24 cellular contexts compared by ENCODE assay signal in the genomic region with DNA sequence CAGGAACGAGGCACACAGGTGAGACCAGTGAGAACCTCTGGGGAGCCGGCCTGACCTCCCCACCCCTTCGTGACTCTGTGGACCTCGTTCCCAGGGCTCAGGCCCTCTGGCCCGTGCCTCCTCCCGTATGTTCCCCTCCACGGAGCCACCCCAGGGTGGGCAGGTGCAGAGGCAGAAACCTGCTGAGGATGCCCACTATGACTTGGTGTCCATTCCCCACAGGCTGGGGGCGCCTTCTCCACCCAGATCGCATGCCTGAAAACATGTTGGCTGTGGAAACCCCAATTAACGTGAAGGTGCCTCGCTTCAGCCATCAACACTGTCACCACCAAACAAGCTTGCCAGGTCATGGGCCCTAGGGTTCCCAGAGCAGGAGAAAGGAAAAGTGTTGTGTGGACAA. TPM values are rescaled to one million over a fixed set of nuclear protein-coding genes. Genes with fewer than 3 reads are reported as not detected.
"Had no signal": no experiment of that assay in that cellular context is flagged by ENCODE, and none has a peak within 500 bp of the region (broad histone marks: within the 10 kb centered on the region; RNA-seq: fewer than 3 reads in every experiment).

No MANE protein-coding gene starts in this region.

- H3K4me3 ChIP-seq: adrenal gland, Peyer's patch, SJCRH30 had no signal

- ATAC-seq: activated CD4-positive, alpha-beta T cell treated with anti-CD3 and anti-CD28 coated beads for 36 hours; activated CD8-positive, alpha-beta T cell treated with anti-CD3 and anti-CD28 coated beads for 36 hours had no signal

- H3K4me1 ChIP-seq: adrenal gland had no signal

- H3K9me3 ChIP-seq: adrenal gland, Peyer's patch, SJCRH30 had no signal

- H3K27ac ChIP-seq: adrenal gland, Peyer's patch, RWPE1, SJCRH30 had no signal

- H3K9me3 Mint-ChIP-seq: activated CD8-positive, alpha-beta T cell treated with anti-CD3 and anti-CD28 coated beads for 36 hours; T-helper 1 cell treated with Interleukin-12 subunit alpha and Interleukin-12 subunit beta and Interleukin-4 antibody, amounts not matched to agents 30 μg/mL and 1 μg/mL, for 36 hours had no signal

- H3K27me3 ChIP-seq: adrenal gland, Peyer's patch, SJCRH30 had no signal

- H3K36me3 Mint-ChIP-seq: activated naive CD8-positive, alpha-beta T cell treated with anti-CD3 and anti-CD28 coated beads, Interleukin-2, amount 10 ng/mL, durations not matched to agents 7 days and 5 days had no signal

- H3K36me3 ChIP-seq: adrenal gland, Peyer's patch, SJCRH30 had no signal

- DNase-seq: activated CD4-positive, alpha-beta T cell treated with anti-CD3 and anti-CD28 coated beads for 36 hours; activated CD8-positive, alpha-beta memory T cell treated with anti-CD3 and anti-CD28 coated beads, Interleukin-2, amount 50 U/mL, for 4 hours; activated CD8-positive, alpha-beta T cell treated with anti-CD3 and anti-CD28 coated beads for 36 hours; activated naive CD4-positive, alpha-beta T cell treated with anti-CD3 and anti-CD28 coated beads, Interleukin-2, amount 50 U/mL, for 16 hours; activated naive CD8-positive, alpha-beta T cell treated with anti-CD3 and anti-CD28 coated beads, Interleukin-2, amount 10 ng/mL, durations not matched to agents 7 days and 5 days; activated T-cell treated with anti-CD3 and anti-CD28 coated beads, Interleukin-2, amount 50 U/mL, for 72 hours; anterior cingulate cortex; cerebellar nuclear complex; Kasumi-1; NCI-H1092; NCI-H1417; NCI-H1930; NCI-H2171; NCI-H2227 treated with DMSO at 0.1 percent for 48 hours; NCI-H446 treated with DMSO at 0.1 percent for 48 hours; NCI-H524 treated with DMSO at 0.1 percent for 48 hours; NCI-H748 treated with DMSO at 0.1 percent for 48 hours; NK-92 treated with Interleukin-12 subunit alpha and Interleukin-12 subunit beta, amount 100 ng/mL, for 24 hours; Right ventricle myocardium superior; SJCRH30 had no signal

- H3K4me3 Mint-ChIP-seq: activated CD4-positive, alpha-beta T cell treated with anti-CD3 and anti-CD28 coated beads for 36 hours; activated CD8-positive, alpha-beta T cell treated with anti-CD3 and anti-CD28 coated beads for 36 hours; activated naive CD8-positive, alpha-beta T cell treated with anti-CD3 and anti-CD28 coated beads, Interleukin-2, amount 10 ng/mL, durations not matched to agents 7 days and 5 days; T-helper 1 cell treated with Interleukin-12 subunit alpha and Interleukin-12 subunit beta and Interleukin-4 antibody, amounts not matched to agents 30 μg/mL and 1 μg/mL, for 36 hours had no signal

- H3K27ac Mint-ChIP-seq: activated CD4-positive, alpha-beta T cell treated with anti-CD3 and anti-CD28 coated beads for 36 hours; activated CD8-positive, alpha-beta T cell treated with anti-CD3 and anti-CD28 coated beads for 36 hours; activated naive CD8-positive, alpha-beta T cell treated with anti-CD3 and anti-CD28 coated beads, Interleukin-2, amount 10 ng/mL, durations not matched to agents 7 days and 5 days; activated T-cell treated with anti-CD3 and anti-CD28 coated beads, Interleukin-2, amount 50 U/mL, for 72 hours; T-helper 1 cell treated with Interleukin-12 subunit alpha and Interleukin-12 subunit beta and Interleukin-4 antibody, amounts not matched to agents 30 μg/mL and 1 μg/mL, for 36 hours had no signal

RNA-seq across cellular contexts. Expression of a gene that starts 49.3 kb away (rescaled TPM):
- total RNA-seq: Right ventricle myocardium superior had no signal
